28 cellular contexts compared by ENCODE assay signal in the genomic region with DNA sequence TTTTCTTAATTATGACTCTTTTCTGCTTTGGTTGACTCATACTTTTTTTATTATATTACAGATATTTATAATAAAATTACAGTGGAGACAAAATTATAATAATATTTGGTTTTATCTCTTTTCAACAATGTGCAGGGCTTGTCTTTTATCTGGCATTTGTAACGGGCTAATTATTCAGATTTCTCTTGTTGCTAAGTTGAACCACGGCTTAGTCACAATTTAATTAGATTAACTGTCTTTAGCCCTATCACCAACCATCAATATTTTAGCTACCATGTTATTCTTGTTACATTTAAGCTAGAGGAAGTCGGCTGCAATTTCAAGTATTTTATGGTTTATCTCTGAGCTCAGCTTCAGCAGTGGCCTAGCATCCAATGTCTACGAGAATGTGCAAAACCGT.
"Had no signal": no experiment of that assay in that cellular context is flagged by ENCODE, and none has a peak within 500 bp of the region (broad histone marks: within the 10 kb centered on the region; RNA-seq: fewer than 3 reads in every experiment).

No MANE protein-coding gene starts in this region.

- DNase-seq: stimulated activated CD4-positive, alpha-beta T cell treated with anti-CD3 and anti-CD28 coated beads, Interleukin-2, amount 100 ng/mL, for 48 hours; stimulated activated CD4-positive, alpha-beta T cell treated with anti-CD3 and anti-CD28 coated beads, Interleukin-4, amount 100 ng/mL, for 1 hour; stimulated activated CD4-positive, alpha-beta T cell treated with anti-CD3 and anti-CD28 coated beads, Interleukin-4, amount 100 ng/mL, for 24 hours; stimulated activated CD4-positive, alpha-beta T cell treated with anti-CD3 and anti-CD28 coated beads, Interleukin-4, amount 100 ng/mL, for 4 hours; stimulated activated CD8-positive, alpha-beta memory T cell treated with anti-CD3 and anti-CD28 coated beads, Interleukin-4, amount 100 ng/mL, for 48 hours; stimulated activated naive B cell treated with anti-CD40 and anti-IgM and Interleukin-4, amounts not matched to agents 10 μg/mL and 1 μg/mL and 100 μg/mL, for 72 hours; stimulated activated naive CD4-positive, alpha-beta T cell; stimulated activated naive CD4-positive, alpha-beta T cell treated with Interleukin-2 at 50 U/mL for 16 hours; stimulated activated naive CD8-positive, alpha-beta T cell treated with anti-CD3 and anti-CD28 coated beads, Interleukin-15, amount 100 ng/mL, for 72 hours; stimulated activated naive CD8-positive, alpha-beta T cell treated with anti-CD3 and anti-CD28 coated beads, Interleukin-15, Interleukin-2, amounts not matched to agents 100 U/mL and 50 U/mL, for 24 hours; stomach; substantia nigra; testis; thyroid gland; tibial artery; transverse colon; trophoblast cell; upper lobe of left lung; upper lobe of right lung; uterus had no signal

- H3K27me3 Mint-ChIP-seq: stimulated activated memory B cell treated with anti-CD40 and anti-IgM and Interleukin-4, amounts not matched to agents 10 μg/mL and 1 μg/mL and 100 μg/mL, for 72 hours; stimulated activated naive B cell treated with anti-CD40 and anti-IgM and Interleukin-4, amounts not matched to agents 10 μg/mL and 1 μg/mL and 100 μg/mL, for 72 hours; stimulated activated naive CD8-positive, alpha-beta T cell treated with anti-CD3 and anti-CD28 coated beads, Interleukin-15, amount 100 ng/mL, for 72 hours; stimulated activated naive CD8-positive, alpha-beta T cell treated with anti-CD3 and anti-CD28 coated beads, Interleukin-15, Interleukin-2, amounts not matched to agents 100 ng/mL and 50 ng/mL, for 24 hours; type B pancreatic cell had no signal

- H3K36me3 ChIP-seq: stomach, suprapubic skin, thoracic aorta, thyroid gland, tibial artery, tibial nerve, transverse colon, upper lobe of left lung, upper lobe of right lung, uterus, vagina had no signal

- H3K4me3 ChIP-seq: stomach, suprapubic skin, testis, thoracic aorta, thyroid gland, tibial artery, tibial nerve, transverse colon, upper lobe of left lung, upper lobe of right lung, uterus, vagina had no signal

- H3K4me3 Mint-ChIP-seq: stimulated activated effector memory CD8-positive, alpha-beta T cell treated with anti-CD3 and anti-CD28 coated beads, Interleukin-12 subunit alpha, Interleukin-12 subunit beta, amount 100 ng/mL, for 72 hours; stimulated activated memory B cell treated with anti-CD40 and anti-IgM and Interleukin-4, amounts not matched to agents 10 μg/mL and 1 μg/mL and 100 μg/mL, for 72 hours; stimulated activated naive B cell treated with anti-CD40 and anti-IgM and Interleukin-4, amounts not matched to agents 10 μg/mL and 1 μg/mL and 100 μg/mL, for 72 hours; stimulated activated naive CD8-positive, alpha-beta T cell treated with anti-CD3 and anti-CD28 coated beads, Interleukin-15, amount 100 ng/mL, for 72 hours; stimulated activated naive CD8-positive, alpha-beta T cell treated with anti-CD3 and anti-CD28 coated beads, Interleukin-15, Interleukin-2, amounts not matched to agents 100 ng/mL and 50 ng/mL, for 24 hours; type B pancreatic cell had no signal

- H3K9me3 ChIP-seq: stomach, suprapubic skin, testis, thoracic aorta, thyroid gland, tibial artery, tibial nerve, transverse colon, upper lobe of left lung, upper lobe of right lung, uterus, vagina had no signal

- H3K9me3 Mint-ChIP-seq: type B pancreatic cell had no signal

- H3K4me1 ChIP-seq: stomach, suprapubic skin, testis, thyroid gland, tibial artery, tibial nerve, transverse colon, upper lobe of left lung, upper lobe of right lung, uterus, vagina had no signal

- H3K27me3 ChIP-seq: stomach, suprapubic skin, testis, thyroid gland, tibial artery, tibial nerve, transverse colon, upper lobe of left lung, upper lobe of right lung, uterus, vagina had no signal

- H3K36me3 Mint-ChIP-seq: stimulated activated effector memory CD8-positive, alpha-beta T cell treated with anti-CD3 and anti-CD28 coated beads, Interleukin-12 subunit alpha, Interleukin-12 subunit beta, amount 100 ng/mL, for 72 hours; stimulated activated memory B cell treated with anti-CD40 and anti-IgM and Interleukin-4, amounts not matched to agents 10 μg/mL and 1 μg/mL and 100 μg/mL, for 72 hours; stimulated activated naive B cell treated with anti-CD40 and anti-IgM and Interleukin-4, amounts not matched to agents 10 μg/mL and 1 μg/mL and 100 μg/mL, for 72 hours; type B pancreatic cell had no signal

- H3K27ac ChIP-seq: stomach, suprapubic skin, testis, thoracic aorta, thyroid gland, tibial artery, tibial nerve, transverse colon, upper lobe of left lung, upper lobe of right lung, uterus, vagina had no signal

- ATAC-seq: stimulated activated effector memory CD8-positive, alpha-beta T cell treated with anti-CD3 and anti-CD28 coated beads, Interleukin-12 subunit alpha, Interleukin-12 subunit beta, amount 100 ng/mL, for 72 hours; stimulated activated memory B cell treated with anti-CD40 and anti-IgM and Interleukin-4, amounts not matched to agents 10 μg/mL and 1 μg/mL and 100 μg/mL, for 72 hours; stimulated activated naive B cell treated with anti-CD40 and anti-IgM and Interleukin-4, amounts not matched to agents 10 μg/mL and 1 μg/mL and 100 μg/mL, for 72 hours; stimulated activated naive CD8-positive, alpha-beta T cell treated with anti-CD3 and anti-CD28 coated beads, Interleukin-15, amount 100 ng/mL, for 72 hours; stimulated activated naive CD8-positive, alpha-beta T cell treated with anti-CD3 and anti-CD28 coated beads, Interleukin-15, Interleukin-2, amounts not matched to agents 100 U/mL and 50 U/mL, for 24 hours; upper lobe of right lung had no signal

- H3K4me1 Mint-ChIP-seq: stimulated activated effector memory CD8-positive, alpha-beta T cell treated with anti-CD3 and anti-CD28 coated beads, Interleukin-12 subunit alpha, Interleukin-12 subunit beta, amount 100 ng/mL, for 72 hours; stimulated activated memory B cell treated with anti-CD40 and anti-IgM and Interleukin-4, amounts not matched to agents 10 μg/mL and 1 μg/mL and 100 μg/mL, for 72 hours; stimulated activated naive B cell treated with anti-CD40 and anti-IgM and Interleukin-4, amounts not matched to agents 10 μg/mL and 1 μg/mL and 100 μg/mL, for 72 hours; stimulated activated naive CD8-positive, alpha-beta T cell treated with anti-CD3 and anti-CD28 coated beads, Interleukin-15, amount 100 ng/mL, for 72 hours had no signal

- H3K27ac Mint-ChIP-seq: stimulated activated effector memory CD8-positive, alpha-beta T cell treated with anti-CD3 and anti-CD28 coated beads, Interleukin-12 subunit alpha, Interleukin-12 subunit beta, amount 100 ng/mL, for 72 hours; stimulated activated memory B cell treated with anti-CD40 and anti-IgM and Interleukin-4, amounts not matched to agents 10 μg/mL and 1 μg/mL and 100 μg/mL, for 72 hours; stimulated activated naive B cell treated with anti-CD40 and anti-IgM and Interleukin-4, amounts not matched to agents 10 μg/mL and 1 μg/mL and 100 μg/mL, for 72 hours; stimulated activated naive CD8-positive, alpha-beta T cell treated with anti-CD3 and anti-CD28 coated beads, Interleukin-15, amount 100 ng/mL, for 72 hours; stimulated activated naive CD8-positive, alpha-beta T cell treated with anti-CD3 and anti-CD28 coated beads, Interleukin-15, Interleukin-2, amounts not matched to agents 100 ng/mL and 50 ng/mL, for 24 hours; type B pancreatic cell had no signal
